ENCODE assay signal across 15 cellular contexts in the genomic region with DNA sequence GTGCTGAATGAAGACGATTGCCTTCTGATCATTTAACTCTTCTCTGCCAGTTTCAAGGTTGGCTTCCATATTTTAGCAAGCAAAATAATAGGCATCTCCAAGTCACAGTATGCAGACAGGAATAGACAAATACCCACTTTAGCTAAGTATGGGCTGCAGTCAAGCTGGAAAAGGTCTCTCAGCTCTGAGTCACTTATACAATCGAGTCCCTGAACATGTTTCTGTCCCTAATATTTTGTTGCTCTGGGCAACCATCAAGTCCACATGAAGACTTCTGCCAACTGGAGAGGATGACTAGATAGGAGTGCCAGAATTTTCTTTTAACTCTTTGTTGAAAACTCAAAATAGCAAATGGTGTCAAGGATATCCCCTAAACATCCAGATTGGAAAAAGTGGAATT.
DNase-seq lines count a peak whose midpoint lies in the region; ATAC-seq and TF ChIP-seq lines count a peak whose summit lies in the region.
"Had no signal": no experiment of that assay in that cellular context is flagged by ENCODE, and none has a peak within 500 bp of the region (broad histone marks: within the 10 kb centered on the region; RNA-seq: fewer than 3 reads in every experiment).

No MANE protein-coding gene starts in this region.

- no peak overlapping the region for H3K4me3 ChIP-seq in AG10803 (ENCODE audit: low read length)
- H3K4me3 ChIP-seq in fibroblast of mammary gland (ENCODE audit: control insufficient read depth, low read depth, low read length) = no peak overlapping the region
- no peak overlapping the region for H3K4me3 ChIP-seq in lung
- no peak overlapping the region for H3K4me3 ChIP-seq in upper lobe of right lung
- H3K4me3 ChIP-seq: lower lobe of right lung had no signal

- H3K27me3 ChIP-seq in lung (ENCODE audit: control insufficient read depth, insufficient read depth) (no peaks in the 10 kb centered on the region), upper lobe of right lung (no peaks in the 10 kb centered on the region)

- peak; percentile 27 for ATAC-seq in lung (ENCODE audit: insufficient read depth, low FRiP score)
- ATAC-seq in upper lobe of right lung = no peak
- ATAC-seq in HG03045 (IDR thresholded peaks at IDR 0.05; ENCODE audit: unreplicated experiment) = no peak

- peaks cover 0 to 15% of the 10 kb centered on the region in 2 donors for H3K4me1 ChIP-seq in lung (ENCODE audit: control insufficient read depth in 2 of 2, insufficient read depth in 2 of 2, low read length in 2 of 2)
- no peaks in the 10 kb centered on the region for H3K4me1 ChIP-seq in upper lobe of right lung
- H3K4me1 ChIP-seq: lower lobe of right lung had no signal

- H3K9me3 ChIP-seq in lung (ENCODE audit: control insufficient read depth in 2 of 2, insufficient read depth in 1 of 2, low read length in 1 of 2) (no peaks in the 10 kb centered on the region), upper lobe of right lung (no peaks in the 10 kb centered on the region)
- H3K9me3 ChIP-seq: lower lobe of right lung had no signal

- 44 to 77% methylated on average over 2 of the region's 2 CpGs for WGBS in lung, 2 donors

- intact Hi-C loops in upper lobe of right lung (cut with DNase I) = no loop called here

- no peaks in the 10 kb centered on the region for H3K36me3 ChIP-seq in lung (ENCODE audit: control insufficient read depth in 2 of 2, insufficient read depth in 2 of 2, low read length in 2 of 2)
- H3K36me3 ChIP-seq in upper lobe of right lung = no peaks in the 10 kb centered on the region
- H3K36me3 ChIP-seq: lower lobe of right lung had no signal

- H3K27ac ChIP-seq in lung (ENCODE audit: low read depth in 1 of 2, low read length in 1 of 2) (peak overlapping the region in 1 of 2 donors; percentile 87), upper lobe of right lung (no peak overlapping the region)
- H3K27ac ChIP-seq: lower lobe of right lung had no signal

- no peak for TF ChIP-seq CTCF in AG10803 (conservative IDR thresholded peaks at IDR 0.05; ENCODE audit: low read length)
- no peak for TF ChIP-seq CTCF in fibroblast of mammary gland (conservative IDR thresholded peaks at IDR 0.05; ENCODE audit: control insufficient read depth, insufficient read depth, low read depth, low read length)
- TF ChIP-seq CTCF in lung (IDR thresholded peaks at IDR 0.05; ENCODE audit: control extremely low read depth, extremely low read depth) = no peak
- TF ChIP-seq CTCF in upper lobe of right lung (IDR thresholded peaks at IDR 0.05) = no peak

- peak; percentile 22 for DNase-seq in AG10803 (ENCODE audit: low read depth)
- DNase-seq in NCI-H2227 treated with DMSO at 0.1 percent for 48 hours (lab: John Stamatoyannopoulos, UW) = peak; percentile 77
- peak; percentile 35 for DNase-seq in fibroblast of mammary gland (ENCODE audit: low read depth)
- no peak for DNase-seq in lung (ENCODE audit: low spot score)
- DNase-seq in NCI-H146 (lab: John Stamatoyannopoulos, UW) = no peak
- no peak for DNase-seq in upper lobe of right lung
- no peak for DNase-seq in A172 (ENCODE audit: low spot score)
- DNase-seq: activated CD4-positive, alpha-beta T cell treated with anti-CD3 and anti-CD28 coated beads for 1 hour; activated CD8-positive, alpha-beta memory T cell treated with anti-CD3 and anti-CD28 coated beads, Interleukin-2, amount 50 U/mL, for 48 hours; activated naive CD4-positive, alpha-beta T cell treated with Interleukin-2 at 50 U/mL for 16 hours; GF-D8; lower lobe of right lung; NCI-H1048; nephron progenitor cell had no signal

Comparison
In these comparisons a context has a peak if more than half of its experiments do, and no peak if none do; other contexts are left out.
1. DNase-seq: peak in AG10803 (single experiment), NCI-H2227 treated with DMSO at 0.1 percent for 48 hours (single experiment) and fibroblast of mammary gland (single experiment); none in lung (single experiment), NCI-H146 (single experiment), upper lobe of right lung (single experiment) and A172 (single experiment).